Comparison of ENCODE assay signal across 15 cellular contexts in genomic region chr10:59675812-59676211, GRCh38. TPM values are rescaled to one million over a fixed set of nuclear protein-coding genes. Genes with fewer than 3 reads are reported as not detected.
DNase-seq lines count a peak whose midpoint lies in the region; ATAC-seq and TF ChIP-seq lines count a peak whose summit lies in the region.
"Had no signal": no experiment of that assay in that cellular context is flagged by ENCODE, and none has a peak within 500 bp of the region (broad histone marks: within the 10 kb centered on the region; RNA-seq: fewer than 3 reads in every experiment).

No MANE protein-coding gene starts in this region.

- no peak overlapping the region for H3K9ac ChIP-seq in SU-DHL-6 (ENCODE audit: low read length)

- 66% methylated on average over 2 of the region's 2 CpGs for WGBS in hepatocyte (ENCODE audit: low lambda C conversion rate, missing lambda C conversion rate)
- WGBS in psoas muscle, 3 donors, result 94 to 97% (median 94%) methylated on average over 2 of the region's 2 CpGs

- POLR2A ChIA-PET in activated CD4-positive, alpha-beta memory T cell treated with anti-CD3 and anti-CD28 coated beads, Interleukin-2, amount 10 ng/mL, durations not matched to agents 7 days and 5 days (lab: Charles Lee), result no interaction called here
- POLR2A ChIA-PET in CD4-positive, alpha-beta T cell (lab: Charles Lee), result no interaction called here

- H3K4me1 ChIP-seq in hepatocyte (ENCODE audit: insufficient read depth) (peaks cover 6% of the 10 kb centered on the region), psoas muscle (peaks cover 11% of the 10 kb centered on the region)
- H3K4me1 ChIP-seq: left ventricle myocardium inferior had no signal

- no peaks in the 10 kb centered on the region for H3K27me3 Mint-ChIP-seq in activated CD4-positive, alpha-beta memory T cell treated with anti-CD3 and anti-CD28 coated beads, Interleukin-2, amount 10 ng/mL, durations not matched to agents 7 days and 5 days
- no peaks in the 10 kb centered on the region for H3K27me3 Mint-ChIP-seq in CD4-positive, alpha-beta T cell

- H3K4me3 Mint-ChIP-seq in activated CD4-positive, alpha-beta memory T cell treated with anti-CD3 and anti-CD28 coated beads, Interleukin-2, amount 10 ng/mL, durations not matched to agents 7 days and 5 days, result no peak overlapping the region
- no peak overlapping the region for H3K4me3 Mint-ChIP-seq in CD4-positive, alpha-beta T cell

- H3K79me2 ChIP-seq in SU-DHL-6 (ENCODE audit: insufficient read depth, low read length), result no peaks in the 10 kb centered on the region
- no peaks in the 10 kb centered on the region for H3K79me2 ChIP-seq in hepatocyte

- H3K9me2 ChIP-seq in SU-DHL-6 (replicated peaks; ENCODE audit: insufficient read depth, low read length) (no peaks in the 10 kb centered on the region), hepatocyte (replicated peaks; ENCODE audit: insufficient read depth) (no peaks in the 10 kb centered on the region)

- DNase-seq in HT1080 (ENCODE audit: low read depth), result peak; percentile 20
- DNase-seq in hepatocyte (ENCODE audit: low spot score), result no peak
- no peak for DNase-seq in activated CD4-positive, alpha-beta memory T cell treated with anti-CD3 and anti-CD28 coated beads, Interleukin-2, amount 10 ng/mL, durations not matched to agents 7 days and 5 days
- no peak for DNase-seq in GM19240 (ENCODE audit: insufficient read length, low spot score)
- no peak for DNase-seq in CD4-positive, alpha-beta T cell
- no peak for DNase-seq in psoas muscle
- DNase-seq: anterior cingulate cortex; effector memory CD4-positive, alpha-beta T cell; heart left ventricle; left ventricle myocardium inferior; NCI-H345 had no signal

- TF ChIP-seq CTCF in C4-2B (conservative IDR thresholded peaks at IDR 0.05) (peak; percentile 74), SU-DHL-6 (IDR thresholded peaks at IDR 0.05; ENCODE audit: insufficient read depth, low read length, poor library complexity, severe bottlenecking) (peak; percentile 23), hepatocyte (IDR thresholded peaks at IDR 0.05; ENCODE audit: poor library complexity) (peak; percentile 6), psoas muscle (IDR thresholded peaks at IDR 0.05) (no peak)
- TF ChIP-seq CTCF in CD4-positive, alpha-beta T cell (IDR thresholded peaks at IDR 0.05), result no peak

- no peaks in the 10 kb centered on the region for H3F3A ChIP-seq in SU-DHL-6 (ENCODE audit: insufficient read depth)

- H3K27me3 ChIP-seq in SU-DHL-6 (ENCODE audit: low read length) (no peaks in the 10 kb centered on the region), hepatocyte (no peaks in the 10 kb centered on the region), psoas muscle (ENCODE audit: insufficient read depth in 3 of 3, low read length in 2 of 3) (no peaks in the 10 kb centered on the region)
- no peaks in the 10 kb centered on the region for H3K27me3 ChIP-seq in CD4-positive, alpha-beta T cell (ENCODE audit: control insufficient read depth, insufficient read depth, low read length)
- H3K27me3 ChIP-seq: heart left ventricle had no signal

- intact Hi-C loops in CD4-positive, alpha-beta T cell (cut with DNase I, micrococcal nuclease), result no loop called here
- intact Hi-C loops in psoas muscle (cut with DNase I), result no loop called here

- H3K4me3 ChIP-seq in SU-DHL-6 (ENCODE audit: insufficient read depth, low read length, poor library complexity, severe bottlenecking) (no peak overlapping the region), hepatocyte (no peak overlapping the region), psoas muscle (no peak overlapping the region)
- H3K4me3 ChIP-seq: heart left ventricle, left ventricle myocardium inferior, SK-N-MC had no signal

- H2AFZ ChIP-seq in SU-DHL-6 (ENCODE audit: low read depth, low read length, severe bottlenecking) (no peak overlapping the region), hepatocyte (no peak overlapping the region)

- no peaks in the 10 kb centered on the region for H3K36me3 Mint-ChIP-seq in activated CD4-positive, alpha-beta memory T cell treated with anti-CD3 and anti-CD28 coated beads, Interleukin-2, amount 10 ng/mL, durations not matched to agents 7 days and 5 days (ENCODE audit: low read depth)
- H3K36me3 Mint-ChIP-seq in CD4-positive, alpha-beta T cell (ENCODE audit: low read depth), result no peaks in the 10 kb centered on the region

- no peaks in the 10 kb centered on the region for H3K9me3 Mint-ChIP-seq in activated CD4-positive, alpha-beta memory T cell treated with anti-CD3 and anti-CD28 coated beads, Interleukin-2, amount 10 ng/mL, durations not matched to agents 7 days and 5 days
- H3K9me3 Mint-ChIP-seq in CD4-positive, alpha-beta T cell, result no peaks in the 10 kb centered on the region

- H3K4me2 ChIP-seq in SU-DHL-6 (ENCODE audit: low read depth, low read length, poor library complexity, severe bottlenecking), result no peak overlapping the region
- H3K4me2 ChIP-seq in hepatocyte, result no peak overlapping the region

- CTCF ChIA-PET in activated CD4-positive, alpha-beta memory T cell treated with anti-CD3 and anti-CD28 coated beads, Interleukin-2, amount 10 ng/mL, durations not matched to agents 7 days and 5 days (lab: Charles Lee), result no interaction called here
- CTCF ChIA-PET in CD4-positive, alpha-beta T cell (lab: Charles Lee), result interaction anchor here (0.9 kb wide), 1 partner anchor 176 kb away, joined by 3 read pairs; no protein-coding TSS in a partner anchor

- no peak for ATAC-seq in CD4-positive, alpha-beta T cell (ENCODE audit: poor library complexity)
- no peak for ATAC-seq in psoas muscle
- ATAC-seq: activated CD4-positive, CD25-positive, alpha-beta regulatory T cell treated with anti-CD3 and anti-CD28 coated beads, Interleukin-2, amount 50 U/mL, for 24 hours; heart left ventricle had no signal

- peaks cover 15% of the 10 kb centered on the region for H3K4me1 Mint-ChIP-seq in activated CD4-positive, alpha-beta memory T cell treated with anti-CD3 and anti-CD28 coated beads, Interleukin-2, amount 10 ng/mL, durations not matched to agents 7 days and 5 days
- H3K4me1 Mint-ChIP-seq in CD4-positive, alpha-beta T cell (ENCODE audit: low read depth), result no peaks in the 10 kb centered on the region

- H3K27ac Mint-ChIP-seq in activated CD4-positive, alpha-beta memory T cell treated with anti-CD3 and anti-CD28 coated beads, Interleukin-2, amount 10 ng/mL, durations not matched to agents 7 days and 5 days, result no peak overlapping the region
- no peak overlapping the region for H3K27ac Mint-ChIP-seq in CD4-positive, alpha-beta T cell

- no peak overlapping the region for H3K27ac ChIP-seq in C4-2B
- no peak overlapping the region for H3K27ac ChIP-seq in SU-DHL-6 (ENCODE audit: low read depth, low read length)
- no peak overlapping the region for H3K27ac ChIP-seq in hepatocyte
- H3K27ac ChIP-seq in CD4-positive, alpha-beta T cell (ENCODE audit: low read depth, low read length), result no peak overlapping the region
- no peak overlapping the region for H3K27ac ChIP-seq in psoas muscle
- H3K27ac ChIP-seq: heart left ventricle, left ventricle myocardium inferior, SK-N-MC had no signal

- H3K9me3 ChIP-seq in SU-DHL-6 (ENCODE audit: insufficient read depth, low read length), result no peaks in the 10 kb centered on the region
- no peaks in the 10 kb centered on the region for H3K9me3 ChIP-seq in hepatocyte (ENCODE audit: low read depth)
- no peaks in the 10 kb centered on the region for H3K9me3 ChIP-seq in CD4-positive, alpha-beta T cell (ENCODE audit: control insufficient read depth, low read length)
- H3K9me3 ChIP-seq in psoas muscle, result no peaks in the 10 kb centered on the region
- H3K9me3 ChIP-seq: heart left ventricle, left ventricle myocardium inferior had no signal

- H3K36me3 ChIP-seq in SU-DHL-6 (ENCODE audit: low read length) (no peaks in the 10 kb centered on the region), hepatocyte (replicated peaks; ENCODE audit: insufficient read depth, low read depth) (no peaks in the 10 kb centered on the region), psoas muscle (ENCODE audit: insufficient read depth in 1 of 2, low read depth in 1 of 2) (no peaks in the 10 kb centered on the region)
- H3K36me3 ChIP-seq: left ventricle myocardium inferior had no signal

- no peaks in the 10 kb centered on the region for H4K20me1 ChIP-seq in SU-DHL-6 (ENCODE audit: low read depth, low read length)
- H4K20me1 ChIP-seq in hepatocyte (ENCODE audit: insufficient read depth, poor library complexity, severe bottlenecking), result no peaks in the 10 kb centered on the region

RNA-seq across cellular contexts. Expression of gene SLC16A9, which starts 33.8 kb away (rescaled TPM):
- 0.73 and 1.2 TPM in 2 replicates for total RNA-seq in HT1080 (2014; rRNA removed; shearing (Covaris generic))
- 4.4 and 5.8 TPM in 2 replicates for polyA plus RNA-seq in HT1080 (2015; cell fraction: cytosol; rRNA removed)
- 6.2 and 6.6 TPM in 2 replicates for polyA plus RNA-seq in HT1080 (2015; cell fraction: nucleus; rRNA removed)
- 3.8 and 4.7 TPM in 2 replicates for total RNA-seq in hepatocyte
- polyA plus RNA-seq in hepatocyte, result 1.7 and 2.0 TPM in 2 replicates
- total RNA-seq in activated CD4-positive, alpha-beta memory T cell treated with anti-CD3 and anti-CD28 coated beads, Interleukin-2, amount 10 ng/mL, durations not matched to agents 7 days and 5 days, result under 1 TPM; 0.48 to 0.58 TPM
- not detected for total RNA-seq in CD4-positive, alpha-beta T cell
- 1 to 10 TPM in 2 of 4 donors, under 1 TPM in 2; 0.64 to 2.5 (median 1.2) TPM for total RNA-seq in psoas muscle
- polyA plus RNA-seq in psoas muscle, result 1 to 10 TPM in 1 of 3 donors, under 1 TPM in 2; 0.01 to 3.1 (median 0.57) TPM

Comparison
In these comparisons a context has a peak if more than half of its experiments do, and no peak if none do; other contexts are left out.
1. CTCF ChIP-seq: peak in C4-2B (single experiment), SU-DHL-6 (single experiment) and hepatocyte (single experiment); none in CD4-positive, alpha-beta T cell (single experiment) and psoas muscle (single experiment).